ENCODE assay signal across 1 cellular context in the genomic region with DNA sequence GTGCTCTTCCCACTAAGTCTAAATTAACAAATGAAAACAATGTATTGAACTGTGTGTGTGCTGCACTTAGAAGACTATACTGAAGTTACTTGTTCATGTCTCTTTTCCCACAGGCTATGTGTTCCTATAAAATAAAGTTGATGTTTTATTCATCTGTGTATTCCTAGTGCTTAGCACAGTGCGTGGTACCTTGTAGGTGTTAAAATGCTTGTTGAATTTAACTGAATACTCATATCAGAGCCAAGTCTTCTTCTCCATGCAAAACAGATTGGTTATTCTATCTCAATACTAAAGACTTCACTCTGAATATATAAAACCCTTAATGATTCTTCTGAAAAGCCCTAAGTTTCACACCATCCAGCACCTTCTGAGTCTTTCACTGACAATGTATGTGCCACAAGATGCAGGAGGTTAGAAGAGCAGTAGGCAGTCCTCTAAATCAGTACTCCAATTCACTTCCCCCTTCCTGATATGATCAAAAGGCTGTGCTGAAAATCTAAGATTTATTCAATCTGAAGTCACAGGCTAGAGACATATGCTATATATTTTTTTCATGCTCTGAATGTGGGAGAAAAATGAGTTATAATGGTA.
A peak's percentile ranks its signal among the peaks of the same experiment; 100 is the strongest.
TF ChIP-seq lines count a peak whose summit lies in the region.

No MANE protein-coding gene starts in this region.

TF ChIP-seq in GM12878, 131 proteins besides CTCF, POLR2A, EP300 and RAD21 (continued from another document):
- TF ChIP-seq, protein P1, sequence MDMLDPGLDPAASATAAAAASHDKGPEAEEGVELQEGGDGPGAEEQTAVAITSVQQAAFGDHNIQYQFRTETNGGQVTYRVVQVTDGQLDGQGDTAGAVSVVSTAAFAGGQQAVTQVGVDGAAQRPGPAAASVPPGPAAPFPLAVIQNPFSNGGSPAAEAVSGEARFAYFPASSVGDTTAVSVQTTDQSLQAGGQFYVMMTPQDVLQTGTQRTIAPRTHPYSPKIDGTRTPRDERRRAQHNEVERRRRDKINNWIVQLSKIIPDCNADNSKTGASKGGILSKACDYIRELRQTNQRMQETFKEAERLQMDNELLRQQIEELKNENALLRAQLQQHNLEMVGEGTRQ (IDR thresholded peaks at IDR 0.05; ENCODE audit: borderline replicate concordance, low read depth, low read length), result no peak
- TF ChIP-seq TAF1 (IDR thresholded peaks at IDR 0.05; ENCODE audit: borderline replicate concordance, low read depth, low read length) (peak; percentile 25; the same call in 1 of the 2 replicates), BCL11A (IDR thresholded peaks at IDR 0.05; ENCODE audit: low read depth, low read length) (0 out of 2 replicates have a peak, but pooled peaks have one; percentile 5), ZNF384 (IDR thresholded peaks at IDR 0.05; ENCODE audit: borderline replicate concordance, low read depth, low read length) (no peak), SRF (IDR thresholded peaks at IDR 0.05; ENCODE audit: low read depth in 2 of 2, low read length in 2 of 2) (no peak), ZSCAN29 (IDR thresholded peaks at IDR 0.05) (no peak), IRF4 (IDR thresholded peaks at IDR 0.05; ENCODE audit: low read depth, low read length) (no peak), SMAD5 (IDR thresholded peaks at IDR 0.05; ENCODE audit: low read depth) (peak; percentile 55; the same call in 1 of the 2 replicates), POLR2AphosphoS5 (IDR thresholded peaks at IDR 0.05; ENCODE audit: low read length) (0 out of 2 replicates have a peak, but pooled peaks have one; percentile 14), ZNF217 (IDR thresholded peaks at IDR 0.05) (0 out of 2 replicates have a peak, but pooled peaks have one; percentile 39), TBL1XR1 (IDR thresholded peaks at IDR 0.05; ENCODE audit: low read depth, low read length) (no peak), YY1 (IDR thresholded peaks at IDR 0.05; ENCODE audit: low read depth, low read length) (no peak), RUNX3 (IDR thresholded peaks at IDR 0.05; ENCODE audit: low read length) (no peak), IRF3 (IDR thresholded peaks at IDR 0.05) (no peak), POLR2AphosphoS2 (IDR thresholded peaks at IDR 0.05; ENCODE audit: low read depth, low read length) (no peak), ZBTB33 (IDR thresholded peaks at IDR 0.05) (no peak)
- TF ChIP-seq, protein P2, sequence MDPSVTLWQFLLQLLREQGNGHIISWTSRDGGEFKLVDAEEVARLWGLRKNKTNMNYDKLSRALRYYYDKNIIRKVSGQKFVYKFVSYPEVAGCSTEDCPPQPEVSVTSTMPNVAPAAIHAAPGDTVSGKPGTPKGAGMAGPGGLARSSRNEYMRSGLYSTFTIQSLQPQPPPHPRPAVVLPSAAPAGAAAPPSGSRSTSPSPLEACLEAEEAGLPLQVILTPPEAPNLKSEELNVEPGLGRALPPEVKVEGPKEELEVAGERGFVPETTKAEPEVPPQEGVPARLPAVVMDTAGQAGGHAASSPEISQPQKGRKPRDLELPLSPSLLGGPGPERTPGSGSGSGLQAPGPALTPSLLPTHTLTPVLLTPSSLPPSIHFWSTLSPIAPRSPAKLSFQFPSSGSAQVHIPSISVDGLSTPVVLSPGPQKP (IDR thresholded peaks at IDR 0.05; ENCODE audit: low read depth, low read length), result no peak
- TF ChIP-seq, protein P3, sequence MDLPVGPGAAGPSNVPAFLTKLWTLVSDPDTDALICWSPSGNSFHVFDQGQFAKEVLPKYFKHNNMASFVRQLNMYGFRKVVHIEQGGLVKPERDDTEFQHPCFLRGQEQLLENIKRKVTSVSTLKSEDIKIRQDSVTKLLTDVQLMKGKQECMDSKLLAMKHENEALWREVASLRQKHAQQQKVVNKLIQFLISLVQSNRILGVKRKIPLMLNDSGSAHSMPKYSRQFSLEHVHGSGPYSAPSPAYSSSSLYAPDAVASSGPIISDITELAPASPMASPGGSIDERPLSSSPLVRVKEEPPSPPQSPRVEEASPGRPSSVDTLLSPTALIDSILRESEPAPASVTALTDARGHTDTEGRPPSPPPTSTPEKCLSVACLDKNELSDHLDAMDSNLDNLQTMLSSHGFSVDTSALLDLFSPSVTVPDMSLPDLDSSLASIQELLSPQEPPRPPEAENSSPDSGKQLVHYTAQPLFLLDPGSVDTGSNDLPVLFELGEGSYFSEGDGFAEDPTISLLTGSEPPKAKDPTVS (IDR thresholded peaks at IDR 0.05; ENCODE audit: low read depth, low read length), result no peak
